Comparison of ENCODE assay signal across 8 cellular contexts in genomic region chr19:4186087-4186993, GRCh38. TPM values are rescaled to one million over a fixed set of nuclear protein-coding genes. Genes with fewer than 3 reads are reported as not detected.
DNase-seq lines count a peak whose midpoint lies in the region; ATAC-seq, FAIRE-seq and TF ChIP-seq lines count a peak whose summit lies in the region.

No MANE protein-coding gene starts in this region.

- TF ChIP-seq CTCF in GM10266 (IDR thresholded peaks at IDR 0.05; ENCODE audit: control insufficient read depth, insufficient read depth, low read depth, missing control alignments) (peak; percentile 84), astrocyte (IDR thresholded peaks at IDR 0.05; ENCODE audit: insufficient read depth, low read depth, low read length) (peak; percentile 77)

- H3K9me3 Mint-ChIP-seq in astrocyte (ENCODE audit: unreplicated experiment), result no peaks in the 10 kb centered on the region

- no peak overlapping the region for H3K4me3 Mint-ChIP-seq in astrocyte (ENCODE audit: unreplicated experiment)

- no peak overlapping the region for H3K27ac ChIP-seq in astrocyte (ENCODE audit: low read depth, low read length)

- H3K4me3 ChIP-seq in astrocyte (ENCODE audit: insufficient read depth, low read depth, low read length) (no peak overlapping the region), iPS-15b (ENCODE audit: low read depth, low read length) (no peak overlapping the region)

- FAIRE-seq in astrocyte (lab: Jason Lieb, UNC), result no peak

- H3K4me1 Mint-ChIP-seq in astrocyte (ENCODE audit: low read depth, unreplicated experiment), result peaks cover under 1% of the 10 kb centered on the region

- H3K27ac Mint-ChIP-seq in astrocyte (ENCODE audit: unreplicated experiment), result peak overlapping the region; percentile 47

- H3K36me3 Mint-ChIP-seq in astrocyte (ENCODE audit: low read depth, unreplicated experiment), result no peaks in the 10 kb centered on the region

- peaks cover 9% of the 10 kb centered on the region for H3K27me3 Mint-ChIP-seq in astrocyte (ENCODE audit: low read depth, unreplicated experiment)

- DNase-seq in GM10266 (ENCODE audit: extremely low spot score) (peak; percentile 88), NCI-H1694 treated with DMSO at 0.1 percent for 48 hours (lab: John Stamatoyannopoulos, UW) (peak; percentile 27), T1000 (lab: John Stamatoyannopoulos, UW) (peak; percentile 65), astrocyte (ENCODE audit: low read depth) (peak; percentile 15)
- DNase-seq in stimulated activated CD4-positive, alpha-beta T cell treated with anti-CD3 and anti-CD28 coated beads, Interleukin-12 subunit alpha, Interleukin-12 subunit beta, amount 100 ng/mL, for 4 hours, result peak; percentile 77

- H3K79me2 ChIP-seq in astrocyte (ENCODE audit: insufficient read depth, low read length), result peaks cover 8% of the 10 kb centered on the region

- H4K20me1 ChIP-seq in astrocyte (ENCODE audit: insufficient read depth, low read length), result no peaks in the 10 kb centered on the region

- ATAC-seq in HG03457 (IDR thresholded peaks at IDR 0.05; ENCODE audit: unreplicated experiment), result no peak
- no peak for ATAC-seq in GM18519 (IDR thresholded peaks at IDR 0.05; ENCODE audit: low FRiP score, unreplicated experiment)

- H3K9ac ChIP-seq in astrocyte (ENCODE audit: low read length) (no peak overlapping the region), iPS-15b (ENCODE audit: low read depth, low read length) (peak overlapping the region; percentile 28)

- peak overlapping the region; percentile 39 for H2AFZ ChIP-seq in astrocyte (ENCODE audit: low read depth, low read length)

- no peaks in the 10 kb centered on the region for H3K4me1 ChIP-seq in astrocyte (ENCODE audit: insufficient read depth, low read length)
- no peaks in the 10 kb centered on the region for H3K4me1 ChIP-seq in iPS-15b (ENCODE audit: control insufficient read depth, insufficient read depth, low read length)

- H3K27me3 ChIP-seq in astrocyte (ENCODE audit: insufficient read depth, low read length) (no peaks in the 10 kb centered on the region), iPS-15b (ENCODE audit: control insufficient read depth, insufficient read depth, low read length) (no peaks in the 10 kb centered on the region)

- no peaks in the 10 kb centered on the region for H3K36me3 ChIP-seq in astrocyte (ENCODE audit: insufficient read depth, low read length)
- H3K36me3 ChIP-seq in iPS-15b (ENCODE audit: control insufficient read depth, insufficient read depth, low read length), result no peaks in the 10 kb centered on the region

- no peak overlapping the region for H3K4me2 ChIP-seq in astrocyte (ENCODE audit: low read length)

- H3K9me3 ChIP-seq in astrocyte (ENCODE audit: insufficient read depth, low read depth, low read length) (no peaks in the 10 kb centered on the region), iPS-15b (ENCODE audit: control insufficient read depth, insufficient read depth, low read length) (no peaks in the 10 kb centered on the region)

RNA-seq across cellular contexts. Expression of gene ANKRD24, which starts 3.9 kb away (rescaled TPM):
- 0.73 and 1.4 TPM in 2 replicates for total RNA-seq in astrocyte

RNA-seq across cellular contexts. Expression of gene SIRT6, which starts 4.0 kb away (rescaled TPM):
- total RNA-seq in astrocyte, result 26.0 and 29.2 TPM in 2 replicates

RNA-seq across cellular contexts. Expression of gene CREB3L3, which starts 32.9 kb away (rescaled TPM):
- not detected in 2 replicates for total RNA-seq in astrocyte

RNA-seq across cellular contexts. Expression of gene EBI3, which starts 43.0 kb away (rescaled TPM):
- total RNA-seq in astrocyte, result 5.4 and 5.5 TPM in 2 replicates

Comparison
In these comparisons a context has a peak if more than half of its experiments do, and no peak if none do; other contexts are left out.
1. DNase-seq: peak in every context shown above with its lines; median percentile 88 in GM10266; 77 in stimulated activated CD4-positive, alpha-beta T cell treated with anti-CD3 and anti-CD28 coated beads, Interleukin-12 subunit alpha, Interleukin-12 subunit beta, amount 100 ng/mL, for 4 hours; 65 in T1000; 27 in NCI-H1694 treated with DMSO at 0.1 percent for 48 hours; 15 in astrocyte.